8 cellular contexts compared by ENCODE assay signal in genomic region chr1:19209990-19210771, GRCh38. TPM values are rescaled to one million over a fixed set of nuclear protein-coding genes. Genes with fewer than 3 reads are reported as not detected.
DNase-seq lines count a peak whose midpoint lies in the region; ATAC-seq and TF ChIP-seq lines count a peak whose summit lies in the region.

Gene UBR4, minus strand, starts transcription at chr1:19210266. Its CDS starts 18 bp downstream, at chr1:19210248.

- peak within 1 kb of the TSS; percentile 85 for H2BK120ac ChIP-seq in trophoblast cell (ENCODE audit: insufficient read depth, low read length, poor library complexity)

- H2AFZ ChIP-seq in trophoblast cell (ENCODE audit: insufficient read depth, low read length, poor library complexity): peak within 1 kb of the TSS; percentile 81

- peaks cover 34% of the 10 kb centered on the region for H3K4me1 ChIP-seq in adipocyte (ENCODE audit: control insufficient read depth, insufficient read depth, low read length)
- H3K4me1 ChIP-seq in cardiac muscle cell (ENCODE audit: low read depth): peaks cover 39% of the 10 kb centered on the region
- peaks cover 3 to 6% of the 10 kb centered on the region in 2 experiments for H3K4me1 ChIP-seq in trophoblast cell (ENCODE audit: control insufficient read depth in 1 of 2, insufficient read depth in 2 of 2, low read length in 2 of 2)
- peaks cover 30 to 68% (median 40%) of the 10 kb centered on the region in 4 donors for H3K4me1 ChIP-seq in transverse colon

- peak within 1 kb of the TSS; percentile 21 for H2AK5ac ChIP-seq in trophoblast cell (ENCODE audit: low read length)

- H3K14ac ChIP-seq in trophoblast cell (ENCODE audit: low read length): peak within 1 kb of the TSS; percentile 95

- no peak for TF ChIP-seq CTCF in GM12865 (IDR thresholded peaks at IDR 0.05; ENCODE audit: insufficient read depth, low read depth, low read length, missing control alignments)
- no peak for TF ChIP-seq CTCF in cardiac muscle cell (IDR thresholded peaks at IDR 0.05; ENCODE audit: low read depth, low read length)
- peak in 2 of 5 experiments; percentile 4 to 6 for TF ChIP-seq CTCF in transverse colon (IDR thresholded peaks at IDR 0.05)

- peak within 1 kb of the TSS; percentile 77 for H3K4me3 ChIP-seq in GM12865 (ENCODE audit: low read depth, low read length)
- H3K4me3 ChIP-seq in adipocyte (ENCODE audit: low read length): peak within 1 kb of the TSS; percentile 89
- H3K4me3 ChIP-seq in cardiac muscle cell: peak within 1 kb of the TSS; percentile 66
- H3K4me3 ChIP-seq in trophoblast cell (ENCODE audit: low read depth, low read length): peak within 1 kb of the TSS; percentile 96
- peak within 1 kb of the TSS; percentile 73 to 96 (median 87) for H3K4me3 ChIP-seq in transverse colon

- intact Hi-C loops in transverse colon (cut with DNase I; ENCODE audit: low total_unique reads): no loop called here

- H2BK12ac ChIP-seq in trophoblast cell (ENCODE audit: low read length): no peak within 1 kb of the TSS

- peak within 1 kb of the TSS; percentile 85 for H4K8ac ChIP-seq in trophoblast cell (ENCODE audit: low read depth, low read length)

- H3K9ac ChIP-seq in adipocyte (ENCODE audit: low read length) (peak within 1 kb of the TSS; percentile 93), trophoblast cell (ENCODE audit: low read length) (peak within 1 kb of the TSS; percentile 97)

- H3K79me2 ChIP-seq in trophoblast cell (ENCODE audit: control insufficient read depth, insufficient read depth, low read length, poor library complexity): peaks cover 26% of the 10 kb centered on the region

- H4K91ac ChIP-seq in trophoblast cell (ENCODE audit: low read depth, low read length): peak within 1 kb of the TSS; percentile 91

- H3K9me3 ChIP-seq in adipocyte (ENCODE audit: control insufficient read depth, low read length) (no peaks in the 10 kb centered on the region), cardiac muscle cell (ENCODE audit: low read depth) (no peaks in the 10 kb centered on the region), trophoblast cell (ENCODE audit: insufficient read depth, low read depth, low read length) (no peaks in the 10 kb centered on the region), transverse colon (no peaks in the 10 kb centered on the region)

- H4K12ac ChIP-seq in trophoblast cell (ENCODE audit: low read depth, low read length): peak within 1 kb of the TSS; percentile 83

- H3K79me1 ChIP-seq in trophoblast cell (ENCODE audit: low read length): peaks cover 13% of the 10 kb centered on the region

- no CpG with 5 or more reads among the region's 80 CpGs for WGBS in trophoblast cell (ENCODE audit: extremely low coverage, insufficient coverage, insufficient read length)
- WGBS in transverse colon (ENCODE audit: low coverage in 1 of 2), 2 donors: 0% methylated on average over 1 to 12 of the region's 80 CpGs

- in situ Hi-C loops in transverse colon (cut with MboI; ENCODE audit: low pct_ligation_motif_present in 1 of 4, low pct_unique_long_range_greater_than_20kb in 1 of 4, low sequenced_read_pairs in 3 of 4): no loop called here

- TF ChIP-seq POLR2A in transverse colon (IDR thresholded peaks at IDR 0.05): peak; percentile 98

- H3K4ac ChIP-seq in trophoblast cell (ENCODE audit: low read depth, low read length): peak within 1 kb of the TSS; percentile 96

- DNase-seq in GM12865 (ENCODE audit: low read depth): peak; percentile 98
- DNase-seq in NCI-H1417 treated with DMSO at 0.1 percent for 48 hours (lab: John Stamatoyannopoulos, UW): peak; percentile 60
- DNase-seq in SW480 (ENCODE audit: low spot score): peak; percentile 94
- DNase-seq in adipocyte (ENCODE audit: low read depth): peak; percentile 98
- peak; percentile 96 for DNase-seq in cardiac muscle cell (ENCODE audit: low read depth in 1 of 2, low spot score in 1 of 2)
- peak; percentile 96 to 99 for DNase-seq in trophoblast cell
- peak; percentile 97 for DNase-seq in transverse colon

- H3K27me3 ChIP-seq in adipocyte (replicated peaks; ENCODE audit: control insufficient read depth, insufficient read depth, low read length) (no peaks in the 10 kb centered on the region), cardiac muscle cell (no peaks in the 10 kb centered on the region), trophoblast cell (ENCODE audit: insufficient read depth, low read length) (no peaks in the 10 kb centered on the region), transverse colon (no peaks in the 10 kb centered on the region)

- H3K27ac ChIP-seq in cardiac muscle cell (peak within 1 kb of the TSS; percentile 90), trophoblast cell (ENCODE audit: low read depth, low read length) (peak within 1 kb of the TSS; percentile 75), transverse colon (peak within 1 kb of the TSS; percentile 94 to 97 (median 96))

- H2BK5ac ChIP-seq in trophoblast cell (ENCODE audit: low read depth, low read length, poor library complexity): peak within 1 kb of the TSS; percentile 87

- peak; percentile 90 for ATAC-seq in HG02763 (IDR thresholded peaks at IDR 0.05; ENCODE audit: unreplicated experiment)

- peak within 1 kb of the TSS; percentile 73 for H3K4me2 ChIP-seq in trophoblast cell (ENCODE audit: low read length)

- H3K18ac ChIP-seq in trophoblast cell (ENCODE audit: low read length): peak within 1 kb of the TSS; percentile 93

- no peak within 1 kb of the TSS for H3K23ac ChIP-seq in trophoblast cell (ENCODE audit: low read length)

- H3K36me3 ChIP-seq in adipocyte (ENCODE audit: control insufficient read depth, insufficient read depth, low read length, severe bottlenecking): peaks cover 23% of the 10 kb centered on the region
- no peaks in the 10 kb centered on the region for H3K36me3 ChIP-seq in cardiac muscle cell
- peaks cover 0 to 1% of the 10 kb centered on the region in 2 experiments for H3K36me3 ChIP-seq in trophoblast cell (ENCODE audit: control insufficient read depth in 1 of 2, insufficient read depth in 2 of 2, low read length in 2 of 2)
- H3K36me3 ChIP-seq in transverse colon: peaks cover 0 to 4% (median 0%) of the 10 kb centered on the region in 4 donors

- peak; percentile 26 for TF ChIP-seq EP300 in transverse colon (IDR thresholded peaks at IDR 0.05; ENCODE audit: low read depth)

RNA-seq across cellular contexts. Expression of gene UBR4, which starts in this region (rescaled TPM):
- total RNA-seq in cardiac muscle cell (105 and 206 TPM in 2 replicates), transverse colon (100 to 1,000 TPM; 140 to 418 (median 223) TPM)
- polyA plus RNA-seq in cardiac muscle cell: 76.4 and 96.6 TPM in 2 replicates
- polyA plus RNA-seq in trophoblast cell (2013): 41.6 and 42.4 TPM in 2 replicates

Comparison
In these comparisons a context has a peak if more than half of its experiments do, and no peak if none do; other contexts are left out.
1. Peak in every context shown above with its lines: DNase-seq, ATAC-seq, H3K4me3 ChIP-seq and H3K27ac ChIP-seq.